In the genomic region with DNA sequence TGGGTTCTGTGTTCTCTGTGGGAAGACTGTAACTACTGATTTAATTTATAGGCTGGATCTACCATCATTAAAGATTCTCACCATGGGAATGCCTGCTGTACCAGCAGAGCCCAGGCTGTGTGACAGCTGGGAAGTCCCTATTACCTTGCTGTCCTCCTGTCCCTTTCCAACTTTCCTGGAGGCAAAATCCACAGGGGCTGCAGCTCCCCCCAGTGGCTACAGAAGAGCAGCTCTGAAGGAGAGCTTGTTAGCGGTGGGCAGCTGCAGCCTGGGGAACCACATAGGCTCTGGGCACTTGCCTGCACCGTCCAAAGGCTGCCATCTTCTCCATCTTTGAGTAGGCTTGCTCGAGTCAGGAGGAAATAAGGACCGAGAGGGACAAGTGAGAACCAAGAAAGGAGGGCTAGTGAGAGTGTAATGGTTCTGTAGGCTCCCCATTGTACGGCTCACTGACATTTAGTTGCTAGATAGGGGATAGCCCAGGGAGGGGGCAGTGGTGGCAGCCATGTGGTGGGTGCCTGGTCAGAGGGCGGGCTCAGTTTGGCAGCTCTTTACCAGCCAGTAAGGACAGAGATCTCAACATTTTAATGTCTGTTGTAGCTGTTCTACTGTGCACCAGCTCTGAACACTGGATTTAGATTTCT, we compare ENCODE assay signal across 9 cellular contexts.
DNase-seq lines count a peak whose midpoint lies in the region; TF ChIP-seq lines count a peak whose summit lies in the region.
"Had no signal": no experiment of that assay in that cellular context is flagged by ENCODE, and none has a peak within 500 bp of the region (broad histone marks: within the 10 kb centered on the region; RNA-seq: fewer than 3 reads in every experiment).

No MANE protein-coding gene starts in this region.

- H3K27ac ChIP-seq in HEK293 (ENCODE audit: extremely low read depth, low read depth, low read length) (no peak overlapping the region), neural progenitor cell (no peak overlapping the region)
- H3K27ac ChIP-seq in CD4-positive, alpha-beta memory T cell (ENCODE audit: low read depth, low read length), result no peak overlapping the region

- H3K27me3 ChIP-seq in neural progenitor cell, result no peaks in the 10 kb centered on the region
- no peaks in the 10 kb centered on the region for H3K27me3 ChIP-seq in CD4-positive, alpha-beta memory T cell (ENCODE audit: insufficient read depth, low read length)

- H3F3A ChIP-seq in neural progenitor cell (ENCODE audit: low read depth), result no peaks in the 10 kb centered on the region

- peak overlapping the region; percentile 11 for H3K4me3 Mint-ChIP-seq in neural progenitor cell
- H3K4me3 Mint-ChIP-seq in CD4-positive, alpha-beta memory T cell, result no peak overlapping the region
- H3K4me3 Mint-ChIP-seq: activated naive CD4-positive, alpha-beta T cell treated with anti-CD3 and anti-CD28 coated beads, Interleukin-2, amount 50 U/mL, for 24 hours had no signal

- H3K9ac ChIP-seq in neural progenitor cell, result no peak overlapping the region

- no peak overlapping the region for H3K4me3 ChIP-seq in HEK293 (ENCODE audit: low read depth, low read length)
- no peak overlapping the region for H3K4me3 ChIP-seq in fibroblast of pulmonary artery (replicated peaks; ENCODE audit: low read depth, low read length)
- no peak overlapping the region for H3K4me3 ChIP-seq in neural progenitor cell
- H3K4me3 ChIP-seq in CD4-positive, alpha-beta memory T cell (ENCODE audit: low read length in 2 of 2), result no peak overlapping the region

- peak; percentile 32 to 53 for DNase-seq in NCI-H187 (lab: John Stamatoyannopoulos, UW)
- DNase-seq in NCI-H187 treated with DMSO at 0.1 percent for 48 hours (lab: John Stamatoyannopoulos, UW), result no peak
- DNase-seq in NCI-H1417 treated with DMSO at 0.1 percent for 48 hours (lab: John Stamatoyannopoulos, UW), result peak; percentile 29
- peak; percentile 74 for DNase-seq in SW480 (ENCODE audit: low spot score)
- DNase-seq in fibroblast of pulmonary artery (ENCODE audit: low read depth), result peak; percentile 68
- peak; percentile 81 for DNase-seq in neural progenitor cell (ENCODE audit: low spot score)
- no peak for DNase-seq in CD4-positive, alpha-beta memory T cell

- POLR2A ChIA-PET in HEK293 (lab: Yijun Ruan, JAX), result interaction anchor here (1.2 to 3.5 kb wide), 3 partner anchors 162 to 238 kb away, joined by 5 to 41 read pairs (median 6); a partner anchor contains a TSS
- POLR2A ChIA-PET in CD4-positive, alpha-beta memory T cell (lab: Charles Lee; ENCODE audit: partially characterized antibody), result no interaction called here

- H3K79me2 ChIP-seq in neural progenitor cell (ENCODE audit: low read depth), result no peaks in the 10 kb centered on the region

- H3K4me2 ChIP-seq in neural progenitor cell, result no peak overlapping the region

- no peak overlapping the region for H3K27ac Mint-ChIP-seq in neural progenitor cell
- H3K27ac Mint-ChIP-seq in CD4-positive, alpha-beta memory T cell, result no peak overlapping the region
- H3K27ac Mint-ChIP-seq: activated naive CD4-positive, alpha-beta T cell treated with anti-CD3 and anti-CD28 coated beads, Interleukin-2, amount 50 U/mL, for 24 hours had no signal

- TF ChIP-seq CTCF in HEK293 (tag by site-specific recombination; IDR thresholded peaks at IDR 0.05) (peak; percentile 85; the same call in 1 of the 2 replicates), fibroblast of pulmonary artery (IDR thresholded peaks at IDR 0.05; ENCODE audit: low read length, missing control alignments) (peak; percentile 74), neural progenitor cell (IDR thresholded peaks at IDR 0.05) (peak; percentile 78)

- H3K9me3 Mint-ChIP-seq in neural progenitor cell, result no peaks in the 10 kb centered on the region
- H3K9me3 Mint-ChIP-seq in CD4-positive, alpha-beta memory T cell, result peaks cover 0 to 4% (median 0%) of the 10 kb centered on the region in 8 donors
- H3K9me3 Mint-ChIP-seq: activated naive CD4-positive, alpha-beta T cell treated with anti-CD3 and anti-CD28 coated beads, Interleukin-2, amount 50 U/mL, for 24 hours had no signal

- no peaks in the 10 kb centered on the region for H4K20me1 ChIP-seq in neural progenitor cell (ENCODE audit: low read depth)

- intact Hi-C loops in CD4-positive, alpha-beta memory T cell (cut with micrococcal nuclease), result no loop called here

- H3K4me1 ChIP-seq in HEK293 (ENCODE audit: control insufficient read depth, insufficient read depth, low read length), result no peaks in the 10 kb centered on the region
- H3K4me1 ChIP-seq in neural progenitor cell, result no peaks in the 10 kb centered on the region
- H3K4me1 ChIP-seq in CD4-positive, alpha-beta memory T cell (ENCODE audit: insufficient read depth, low read length), result no peaks in the 10 kb centered on the region

- peaks cover 4% of the 10 kb centered on the region for H3K4me1 Mint-ChIP-seq in neural progenitor cell
- no peaks in the 10 kb centered on the region for H3K4me1 Mint-ChIP-seq in CD4-positive, alpha-beta memory T cell
- H3K4me1 Mint-ChIP-seq: activated naive CD4-positive, alpha-beta T cell treated with anti-CD3 and anti-CD28 coated beads, Interleukin-2, amount 50 U/mL, for 24 hours had no signal

- no peaks in the 10 kb centered on the region for H3K36me3 Mint-ChIP-seq in neural progenitor cell
- H3K36me3 Mint-ChIP-seq in CD4-positive, alpha-beta memory T cell, result no peaks in the 10 kb centered on the region
- H3K36me3 Mint-ChIP-seq: activated naive CD4-positive, alpha-beta T cell treated with anti-CD3 and anti-CD28 coated beads, Interleukin-2, amount 50 U/mL, for 24 hours had no signal

- CTCF ChIA-PET in HEK293 (lab: Yijun Ruan, JAX), result interaction anchor here (0.5 to 9.1 kb wide), 67 partner anchors 9 to 1324 kb away, joined by 3 to 190 read pairs (median 4); a partner anchor contains a TSS
- CTCF ChIA-PET in CD4-positive, alpha-beta memory T cell (lab: Charles Lee; ENCODE audit: partially characterized antibody), result interaction anchor here (1.1 kb wide), 1 partner anchor 9 kb away, joined by 3 read pairs; no protein-coding TSS in a partner anchor

- peaks cover 2% of the 10 kb centered on the region for H3K27me3 Mint-ChIP-seq in neural progenitor cell (ENCODE audit: insufficient read depth, low read depth)
- H3K27me3 Mint-ChIP-seq in CD4-positive, alpha-beta memory T cell, result peaks cover 5 to 8% of the 10 kb centered on the region in 2 donors

- no peaks in the 10 kb centered on the region for H3K36me3 ChIP-seq in HEK293 (ENCODE audit: control insufficient read depth in 2 of 2, insufficient read depth in 1 of 2, low read length in 2 of 2)
- no peaks in the 10 kb centered on the region for H3K36me3 ChIP-seq in neural progenitor cell
- H3K36me3 ChIP-seq in CD4-positive, alpha-beta memory T cell (ENCODE audit: insufficient read depth, low read length), result no peaks in the 10 kb centered on the region

- H3K9me3 ChIP-seq in HEK293 (ENCODE audit: control insufficient read depth, insufficient read depth, low read depth, low read length) (no peaks in the 10 kb centered on the region), neural progenitor cell (ENCODE audit: low read depth) (no peaks in the 10 kb centered on the region)
- no peaks in the 10 kb centered on the region for H3K9me3 ChIP-seq in CD4-positive, alpha-beta memory T cell (ENCODE audit: control insufficient read depth in 1 of 2, low read length in 2 of 2)

- H2AFZ ChIP-seq in neural progenitor cell (replicated peaks), result peak overlapping the region; percentile 96

TF ChIP-seq in HEK293, 187 proteins besides CTCF, POLR2A, EP300 and RAD21 (continues in another document):
- TF ChIP-seq OVOL3 (tag by site-specific recombination; IDR thresholded peaks at IDR 0.05) (no peak), ZBTB21 (tag by site-specific recombination; IDR thresholded peaks at IDR 0.05) (no peak), ZNF560 (tag by site-specific recombination; IDR thresholded peaks at IDR 0.05; ENCODE audit: borderline replicate concordance) (no peak), ZSCAN30 (tag by site-specific recombination; IDR thresholded peaks at IDR 0.05) (0 out of 2 replicates have a peak, but pooled peaks have one; percentile 36), IKZF3 (tag by site-specific recombination; IDR thresholded peaks at IDR 0.05) (peak; percentile 88), TRIM28 (IDR thresholded peaks at IDR 0.05; ENCODE audit: borderline replicate concordance, low read length) (0 out of 2 replicates have a peak, but pooled peaks have one; percentile 23), PRDM1 (tag by site-specific recombination; IDR thresholded peaks at IDR 0.05) (peak; percentile 69), ZNF549 (tag by site-specific recombination; IDR thresholded peaks at IDR 0.05) (0 out of 2 replicates have a peak, but pooled peaks have one; percentile 25), ZNF610 (tag by site-specific recombination; IDR thresholded peaks at IDR 0.05; ENCODE audit: borderline replicate concordance) (no peak), TCF7L2 (IDR thresholded peaks at IDR 0.05; ENCODE audit: borderline replicate concordance, low read depth, low read length) (no peak), ZNF175 (tag by site-specific recombination; IDR thresholded peaks at IDR 0.05) (no peak), ZIC2 (tag by site-specific recombination; IDR thresholded peaks at IDR 0.05) (peak; percentile 79), ZNF302 (tag by site-specific recombination; IDR thresholded peaks at IDR 0.05; ENCODE audit: low read depth) (no peak), ZFP41 (tag by site-specific recombination; IDR thresholded peaks at IDR 0.05; ENCODE audit: borderline replicate concordance) (no peak)
- TF ChIP-seq, protein P1, sequence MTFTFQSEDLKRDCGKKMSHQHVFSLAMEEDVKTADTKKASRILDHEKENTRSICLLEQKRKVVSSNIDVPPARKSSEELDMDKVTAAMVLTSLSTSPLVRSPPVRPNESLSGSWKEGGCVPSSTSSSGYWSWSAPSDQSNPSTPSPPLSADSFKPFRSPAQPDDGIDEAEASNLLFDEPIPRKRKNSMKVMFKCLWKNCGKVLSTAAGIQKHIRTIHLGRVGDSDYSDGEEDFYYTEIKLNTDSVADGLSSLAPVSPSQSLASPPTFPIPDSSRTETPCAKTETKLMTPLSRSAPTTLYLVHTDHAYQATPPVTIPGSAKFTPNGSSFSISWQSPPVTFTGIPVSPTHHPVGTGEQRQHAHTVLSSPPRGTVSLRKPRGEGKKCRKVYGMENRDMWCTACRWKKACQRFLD (tag by site-specific recombination; IDR thresholded peaks at IDR 0.05), result no peak
- TF ChIP-seq, protein P2, sequence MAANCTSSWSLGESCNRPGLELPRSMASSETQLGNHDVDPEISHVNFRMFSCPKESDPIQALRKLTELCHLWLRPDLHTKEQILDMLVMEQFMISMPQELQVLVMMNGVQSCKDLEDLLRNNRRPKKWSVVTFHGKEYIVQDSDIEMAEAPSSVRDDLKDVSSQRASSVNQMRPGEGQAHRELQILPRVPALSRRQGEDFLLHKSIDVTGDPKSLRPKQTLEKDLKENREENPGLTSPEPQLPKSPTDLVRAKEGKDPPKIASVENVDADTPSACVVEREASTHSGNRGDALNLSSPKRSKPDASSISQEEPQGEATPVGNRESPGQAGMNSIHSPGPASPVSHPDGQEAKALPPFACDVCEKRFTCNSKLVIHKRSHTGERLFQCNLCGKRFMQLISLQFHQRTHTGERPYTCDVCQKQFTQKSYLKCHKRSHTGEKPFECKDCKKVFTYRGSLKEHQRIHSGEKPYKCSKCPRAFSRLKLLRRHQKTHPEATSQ (tag by site-specific recombination; IDR thresholded peaks at IDR 0.05), result no peak

Comparison
In these comparisons a context has a peak if more than half of its experiments do, and no peak if none do; other contexts are left out.
1. DNase-seq: peak in NCI-H187 (2 of 2), NCI-H1417 treated with DMSO at 0.1 percent for 48 hours (single experiment), SW480 (single experiment), fibroblast of pulmonary artery (single experiment) and neural progenitor cell (single experiment); none in NCI-H187 treated with DMSO at 0.1 percent for 48 hours (single experiment) and CD4-positive, alpha-beta memory T cell (0 of 5).
2. Peak in every context shown above with its lines, with median percentiles within 50 percentile points of each other: CTCF ChIP-seq.